12 cellular contexts compared by ENCODE assay signal in the genomic region with DNA sequence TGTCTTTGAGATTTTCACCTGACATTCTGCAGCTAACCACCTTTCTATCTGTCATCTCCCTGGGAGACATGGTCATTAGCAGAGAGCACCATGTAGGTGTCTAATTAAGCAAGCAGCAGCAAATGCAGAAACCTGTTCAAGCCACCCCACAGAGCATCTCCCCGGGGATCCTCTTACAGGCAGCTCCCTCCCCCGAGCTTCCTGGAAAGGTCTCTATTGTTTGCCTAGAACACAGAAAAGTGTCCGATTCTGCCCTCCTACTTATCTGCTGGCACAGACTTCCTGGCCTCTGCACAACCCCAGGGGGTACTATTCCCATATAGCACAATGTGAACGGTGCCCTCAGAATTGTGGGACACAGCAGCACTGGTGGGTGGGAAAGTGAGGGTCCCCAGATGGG.
A peak's percentile ranks its signal among the peaks of the same experiment; 100 is the strongest.
DNase-seq lines count a peak whose midpoint lies in the region; ATAC-seq and TF ChIP-seq lines count a peak whose summit lies in the region.
"Had no signal": no experiment of that assay in that cellular context is flagged by ENCODE, and none has a peak within 500 bp of the region (broad histone marks: within the 10 kb centered on the region; RNA-seq: fewer than 3 reads in every experiment).

No MANE protein-coding gene starts in this region.

- H3K79me2 ChIP-seq in Loucy (ENCODE audit: insufficient read depth, low read length), result no peaks in the 10 kb centered on the region

- no peaks in the 10 kb centered on the region for H3F3A ChIP-seq in Loucy (ENCODE audit: low read depth)

- H3K36me3 ChIP-seq in BLaER1 (no peaks in the 10 kb centered on the region), Loucy (ENCODE audit: insufficient read depth, low read length) (no peaks in the 10 kb centered on the region)
- H3K36me3 ChIP-seq in effector memory CD4-positive, alpha-beta T cell (ENCODE audit: control insufficient read depth, insufficient read depth, low read length), result no peaks in the 10 kb centered on the region
- H3K36me3 ChIP-seq: brain microvascular endothelial cell, SJSA1 had no signal

- peak; percentile 80 for DNase-seq in NCI-H345 treated with DMSO at 0.1 percent for 48 hours (lab: John Stamatoyannopoulos, UW; ENCODE audit: unreplicated experiment)
- DNase-seq in epithelial cell of esophagus (ENCODE audit: low read depth), result no peak
- DNase-seq in activated CD4-positive, alpha-beta T cell treated with anti-CD3 and anti-CD28 coated beads for 1 hour, result no peak
- no peak for DNase-seq in HuH-7.5 (ENCODE audit: low spot score)
- no peak for DNase-seq in effector memory CD4-positive, alpha-beta T cell
- DNase-seq: brain microvascular endothelial cell, mesenchymal stem cell had no signal

- no peak overlapping the region for H2AFZ ChIP-seq in Loucy (ENCODE audit: low read length)

- 0 out of 2 replicates have a peak overlapping the region, but pooled peaks have one; percentile 20 for H3K27ac ChIP-seq in BLaER1
- no peak overlapping the region for H3K27ac ChIP-seq in effector memory CD4-positive, alpha-beta T cell (ENCODE audit: insufficient read depth, low read length, poor library complexity, severe bottlenecking)
- H3K27ac ChIP-seq: brain microvascular endothelial cell, epithelial cell of prostate, SJSA1 had no signal

- H3K4me2 ChIP-seq in BLaER1 (peak overlapping the region; percentile 77), Loucy (ENCODE audit: low read depth, low read length, poor library complexity, severe bottlenecking) (peak overlapping the region; percentile 23)

- H3K27me3 ChIP-seq in BLaER1 (no peaks in the 10 kb centered on the region), Loucy (ENCODE audit: insufficient read depth, low read length, poor library complexity, severe bottlenecking) (no peaks in the 10 kb centered on the region)
- no peaks in the 10 kb centered on the region for H3K27me3 ChIP-seq in effector memory CD4-positive, alpha-beta T cell (replicated peaks; ENCODE audit: control insufficient read depth, insufficient read depth, low read length, poor library complexity, severe bottlenecking)
- H3K27me3 ChIP-seq: SJSA1 had no signal

- ATAC-seq in HG02938 (IDR thresholded peaks at IDR 0.05; ENCODE audit: unreplicated experiment), result no peak

- H3K9ac ChIP-seq in BLaER1 (peak overlapping the region; percentile 31; the same call in 1 of the 2 replicates), Loucy (ENCODE audit: low read depth, low read length, poor library complexity, severe bottlenecking) (no peak overlapping the region)

- no peak for TF ChIP-seq CTCF in Loucy (conservative IDR thresholded peaks at IDR 0.05; ENCODE audit: low read length)
- no peak for TF ChIP-seq CTCF in epithelial cell of esophagus (IDR thresholded peaks at IDR 0.05; ENCODE audit: insufficient read depth, low read depth, low read length, missing control alignments)

- H4K20me1 ChIP-seq in BLaER1 (no peaks in the 10 kb centered on the region), Loucy (ENCODE audit: insufficient read depth, low read length, poor library complexity, severe bottlenecking) (no peaks in the 10 kb centered on the region)

- H3K4me3 ChIP-seq in BLaER1 (no peak overlapping the region), Loucy (ENCODE audit: low read length, poor library complexity, severe bottlenecking) (no peak overlapping the region), epithelial cell of esophagus (ENCODE audit: low read length) (peak overlapping the region; percentile 7)
- H3K4me3 ChIP-seq in effector memory CD4-positive, alpha-beta T cell (ENCODE audit: insufficient read depth, low read depth, low read length, poor library complexity, severe bottlenecking), result no peak overlapping the region
- H3K4me3 ChIP-seq: SJSA1 had no signal

- no peaks in the 10 kb centered on the region for H3K9me3 ChIP-seq in BLaER1
- H3K9me3 ChIP-seq in Loucy (ENCODE audit: insufficient read depth, low read depth, low read length), result no peaks in the 10 kb centered on the region
- no peaks in the 10 kb centered on the region for H3K9me3 ChIP-seq in effector memory CD4-positive, alpha-beta T cell (ENCODE audit: control insufficient read depth, low read length)
- H3K9me3 ChIP-seq: SJSA1 had no signal

- no peaks in the 10 kb centered on the region for H3K9me2 ChIP-seq in Loucy (replicated peaks; ENCODE audit: low read depth, low read length)

- H3K4me1 ChIP-seq in BLaER1 (peaks cover 23% of the 10 kb centered on the region), Loucy (ENCODE audit: insufficient read depth, low read length, poor library complexity, severe bottlenecking) (peaks cover 7% of the 10 kb centered on the region)
- no peaks in the 10 kb centered on the region for H3K4me1 ChIP-seq in effector memory CD4-positive, alpha-beta T cell (ENCODE audit: control insufficient read depth, insufficient read depth, low read length, poor library complexity, severe bottlenecking)
